In the genomic region with DNA sequence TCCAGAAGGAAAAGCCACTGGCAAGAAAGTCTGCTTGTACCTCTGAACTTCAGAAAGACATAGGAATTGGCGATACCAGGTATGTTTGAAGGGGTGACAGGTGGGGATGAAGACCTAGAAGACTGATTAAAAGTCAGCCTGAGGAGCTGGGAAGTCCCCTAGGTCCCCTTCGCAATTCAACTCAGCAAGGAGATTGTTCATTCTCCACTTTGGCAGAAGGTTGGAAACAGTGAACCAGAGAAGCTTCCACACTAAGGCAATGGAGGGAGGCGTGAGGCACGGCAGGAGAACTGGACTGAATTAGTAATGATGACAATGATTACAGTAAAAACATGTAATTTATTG, we compare ENCODE assay signal across 16 cellular contexts.
DNase-seq lines count a peak whose midpoint lies in the region; ATAC-seq and TF ChIP-seq lines count a peak whose summit lies in the region.
"Had no signal": no experiment of that assay in that cellular context is flagged by ENCODE, and none has a peak within 500 bp of the region (broad histone marks: within the 10 kb centered on the region; RNA-seq: fewer than 3 reads in every experiment).

No MANE protein-coding gene starts in this region.

- H3K4me3 Mint-ChIP-seq in glutamatergic neuron (ENCODE audit: unreplicated experiment) (no peak overlapping the region), osteocyte (ENCODE audit: unreplicated experiment) (no peak overlapping the region)

- H3K27me3 Mint-ChIP-seq in glutamatergic neuron (ENCODE audit: unreplicated experiment) (no peaks in the 10 kb centered on the region), osteocyte (ENCODE audit: unreplicated experiment) (no peaks in the 10 kb centered on the region)

- TF ChIP-seq CTCF in glutamatergic neuron (IDR thresholded peaks at IDR 0.05; ENCODE audit: partially characterized antibody, unreplicated experiment) = no peak
- TF ChIP-seq CTCF in osteocyte (IDR thresholded peaks at IDR 0.05) = no peak

- H3K9me3 Mint-ChIP-seq in glutamatergic neuron (ENCODE audit: unreplicated experiment) (no peaks in the 10 kb centered on the region), osteocyte (ENCODE audit: unreplicated experiment) (no peaks in the 10 kb centered on the region)

- H3K4me1 Mint-ChIP-seq in glutamatergic neuron (ENCODE audit: low read depth, unreplicated experiment) (peaks cover 1% of the 10 kb centered on the region), osteocyte (ENCODE audit: unreplicated experiment) (no peaks in the 10 kb centered on the region)

- DNase-seq in glutamatergic neuron (no peak), putamen (ENCODE audit: low spot score) (no peak), osteocyte (ENCODE audit: extremely low spot score, unreplicated experiment) (no peak)
- DNase-seq in activated naive CD4-positive, alpha-beta T cell (lab: John Stamatoyannopoulos, UW) = no peak
- DNase-seq: activated CD4-positive, CD25-positive, alpha-beta regulatory T cell; activated T-cell treated with anti-CD3 and anti-CD28 coated beads, Interleukin-2, amount 50 U/mL, for 1 hour; anterior cingulate cortex; DMS153; KG1; mucosa of descending colon; psoas muscle; stimulated activated CD4-positive, alpha-beta T cell treated with anti-CD3 and anti-CD28 coated beads, Interleukin-1b, Interleukin-23, amount 100 ng/mL, for 48 hours had no signal

- ATAC-seq in GM18858 (IDR thresholded peaks at IDR 0.05; ENCODE audit: unreplicated experiment) = peak; percentile 19
- ATAC-seq in GM21447 (IDR thresholded peaks at IDR 0.05; ENCODE audit: unreplicated experiment) = peak; percentile 41
- ATAC-seq in HG02943 (IDR thresholded peaks at IDR 0.05; ENCODE audit: low read depth, unreplicated experiment) = peak; percentile 39
- ATAC-seq in HG03520 (IDR thresholded peaks at IDR 0.05; ENCODE audit: unreplicated experiment) = peak; percentile 35
- ATAC-seq: mucosa of descending colon, psoas muscle had no signal

- H3K36me3 Mint-ChIP-seq in glutamatergic neuron (ENCODE audit: unreplicated experiment) = no peaks in the 10 kb centered on the region
- no peaks in the 10 kb centered on the region for H3K36me3 Mint-ChIP-seq in osteocyte (ENCODE audit: unreplicated experiment)

- H3K27ac Mint-ChIP-seq in glutamatergic neuron (ENCODE audit: unreplicated experiment) (no peak overlapping the region), osteocyte (ENCODE audit: unreplicated experiment) (no peak overlapping the region)
